In genomic region chr10:86506499-86506898, GRCh38 we compare ENCODE assay signal across 13 cellular contexts.
DNase-seq lines count a peak whose midpoint lies in the region; ATAC-seq, FAIRE-seq and TF ChIP-seq lines count a peak whose summit lies in the region.
"Had no signal": no experiment of that assay in that cellular context is flagged by ENCODE, and none has a peak within 500 bp of the region (broad histone marks: within the 10 kb centered on the region; RNA-seq: fewer than 3 reads in every experiment).

No MANE protein-coding gene starts in this region.

- peaks cover 41 to 55% (median 50%) of the 10 kb centered on the region in 10 experiments for H3K4me1 ChIP-seq in BLaER1 treated with 17β-estradiol and CSF1 and Interleukin-3, amounts not matched to agents 10 nM and 100 nM
- H3K4me1 ChIP-seq: colonic mucosa had no signal

- no peak for FAIRE-seq in GM19239 (lab: Jason Lieb, UNC)

- peak; percentile 63 for ATAC-seq in GM18868 (IDR thresholded peaks at IDR 0.05; ENCODE audit: unreplicated experiment)
- no peak for ATAC-seq in HG03460 (IDR thresholded peaks at IDR 0.05; ENCODE audit: unreplicated experiment)
- ATAC-seq: stimulated activated naive B cell treated with anti-CD40 and anti-IgM and Interleukin-4, amounts not matched to agents 10 μg/mL and 1 μg/mL and 100 μg/mL, for 72 hours had no signal

- H3K4me2 ChIP-seq in BLaER1 treated with 17β-estradiol and CSF1 and Interleukin-3, amounts not matched to agents 10 nM and 100 nM, result peak overlapping the region; percentile 42 to 88 (median 68)

- H4K20me1 ChIP-seq in BLaER1 treated with 17β-estradiol and CSF1 and Interleukin-3, amounts not matched to agents 10 nM and 100 nM, result peaks cover 95 to 100% (median 100%) of the 10 kb centered on the region in 11 experiments

- no peak for TF ChIP-seq CTCF in fibroblast of pulmonary artery (IDR thresholded peaks at IDR 0.05; ENCODE audit: low read length, missing control alignments)

- H3K27me3 ChIP-seq in BLaER1 treated with 17β-estradiol and CSF1 and Interleukin-3, amounts not matched to agents 10 nM and 100 nM, result no peaks in the 10 kb centered on the region
- H3K27me3 ChIP-seq: colonic mucosa had no signal

- peaks cover 0 to 4% (median 0%) of the 10 kb centered on the region in 11 experiments; a peak in 1 of 22 replicates for H3K9me3 ChIP-seq in BLaER1 treated with 17β-estradiol and CSF1 and Interleukin-3, amounts not matched to agents 10 nM and 100 nM (replicated peaks in 1 of 11)
- H3K9me3 ChIP-seq: colonic mucosa had no signal

- peak; percentile 52 for DNase-seq in NAMALWA (ENCODE audit: low spot score)
- DNase-seq in fibroblast of pulmonary artery (ENCODE audit: low read depth), result peak; percentile 29
- no peak for DNase-seq in SIG-M5 (lab: John Stamatoyannopoulos, UW)
- no peak for DNase-seq in 8988T
- DNase-seq in GM19239 (ENCODE audit: insufficient read length, low spot score), result no peak
- DNase-seq: colonic mucosa; NCI-H2081 treated with DMSO at 0.1 percent for 48 hours; stimulated activated naive B cell treated with anti-CD40 and anti-IgM and Interleukin-4, amounts not matched to agents 10 μg/mL and 1 μg/mL and 100 μg/mL, for 72 hours; WERI-Rb-1 had no signal

- H3K36me3 ChIP-seq in BLaER1 treated with 17β-estradiol and CSF1 and Interleukin-3, amounts not matched to agents 10 nM and 100 nM, result peaks cover 58 to 100% (median 83%) of the 10 kb centered on the region in 11 experiments
- H3K36me3 ChIP-seq: colonic mucosa had no signal

- H3K27ac ChIP-seq in BLaER1 treated with 17β-estradiol and CSF1 and Interleukin-3, amounts not matched to agents 10 nM and 100 nM, result peak overlapping the region in 2 of 11 experiments; percentile 4 to 11; a peak in 5 of 22 replicates
- H3K27ac ChIP-seq: colonic mucosa, WERI-Rb-1 had no signal

- H3K4me3 ChIP-seq in BLaER1 treated with 17β-estradiol and CSF1 and Interleukin-3, amounts not matched to agents 10 nM and 100 nM, result no peak overlapping the region
- H3K4me3 ChIP-seq in fibroblast of pulmonary artery (replicated peaks; ENCODE audit: low read depth, low read length), result no peak overlapping the region
- H3K4me3 ChIP-seq: colonic mucosa, lung had no signal

- H3K9ac ChIP-seq in BLaER1 treated with 17β-estradiol and CSF1 and Interleukin-3, amounts not matched to agents 10 nM and 100 nM, result peak overlapping the region in 4 of 11 experiments; percentile 1 to 60 (median 24); a peak in 4 of 22 replicates

Comparison
In these comparisons a context has a peak if more than half of its experiments do, and no peak if none do; other contexts are left out.
1. DNase-seq: peak in NAMALWA (single experiment) and fibroblast of pulmonary artery (single experiment); none in SIG-M5 (single experiment), 8988T (single experiment) and GM19239 (single experiment).